ENCODE assay signal across 23 cellular contexts in the genomic region with DNA sequence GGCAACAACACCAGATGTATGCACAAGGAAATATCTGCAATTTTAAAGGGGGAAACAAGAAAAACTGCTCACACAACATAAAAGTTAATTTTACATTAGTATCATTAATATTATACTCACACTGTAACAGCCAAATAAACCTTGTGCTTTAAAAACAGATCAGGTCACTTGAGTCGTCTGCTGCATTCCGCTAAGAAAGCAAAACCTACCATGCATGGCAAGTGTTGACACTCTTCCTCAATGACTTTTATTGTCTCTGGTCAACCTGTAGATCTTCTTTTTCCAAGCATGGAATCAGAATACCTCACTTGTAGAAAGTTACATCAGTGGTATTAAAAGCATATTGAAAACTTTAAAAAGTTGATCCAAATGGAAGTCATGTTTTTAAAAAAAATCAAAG.
A peak's percentile ranks its signal among the peaks of the same experiment; 100 is the strongest.
DNase-seq lines count a peak whose midpoint lies in the region; ATAC-seq and TF ChIP-seq lines count a peak whose summit lies in the region.
"Had no signal": no experiment of that assay in that cellular context is flagged by ENCODE, and none has a peak within 500 bp of the region (broad histone marks: within the 10 kb centered on the region; RNA-seq: fewer than 3 reads in every experiment).

No MANE protein-coding gene starts in this region.

- H3K9me3 ChIP-seq in SK-N-MC (ENCODE audit: low read depth, low read length) (no peaks in the 10 kb centered on the region), vagina (no peaks in the 10 kb centered on the region)
- H3K9me3 ChIP-seq: gastroesophageal sphincter, left lung, prostate gland, tibial nerve had no signal

- peak overlapping the region; percentile 72 for H3K4me3 ChIP-seq in SK-N-MC
- no peak overlapping the region for H3K4me3 ChIP-seq in vagina
- no peak overlapping the region for H3K4me3 ChIP-seq in coronary artery
- H3K4me3 ChIP-seq: gastroesophageal sphincter, left lung, prostate gland had no signal

- ATAC-seq in HG02571 (IDR thresholded peaks at IDR 0.05; ENCODE audit: unreplicated experiment) = no peak
- ATAC-seq: gastroesophageal sphincter, left lung had no signal

- TF ChIP-seq POLR2A in vagina (IDR thresholded peaks at IDR 0.05) = no peak

- no peaks in the 10 kb centered on the region for H3K36me3 ChIP-seq in SK-N-MC (ENCODE audit: insufficient read depth, low read length)
- no peaks in the 10 kb centered on the region for H3K36me3 ChIP-seq in vagina
- H3K36me3 ChIP-seq: gastroesophageal sphincter, left lung, prostate gland, tibial nerve had no signal

- intact Hi-C loops in vagina (cut with DNase I) = loop anchor here (5.0 kb wide), 1 partner anchor 1808 kb away; no protein-coding TSS in a partner anchor

- H3K4me1 ChIP-seq in vagina = peaks cover 41% of the 10 kb centered on the region
- H3K4me1 ChIP-seq: prostate gland had no signal

- DNase-seq in DMS 273 (lab: John Stamatoyannopoulos, UW; ENCODE audit: unreplicated experiment) = peak; percentile 50
- no peak for DNase-seq in DMS 273 treated with DMSO at 0.1 percent for 48 hours (lab: John Stamatoyannopoulos, UW)
- no peak for DNase-seq in SK-N-MC (ENCODE audit: low read depth, low spot score)
- DNase-seq in left kidney (ENCODE audit: low read depth, low spot score) = peak; percentile 71
- DNase-seq in vagina (ENCODE audit: extremely low spot score in 2 of 2) = no peak
- no peak for DNase-seq in coronary artery (ENCODE audit: low spot score)
- no peak for DNase-seq in effector CD4-positive, alpha-beta T cell
- DNase-seq: activated CD4-positive, alpha-beta memory T cell treated with anti-CD3 and anti-CD28 coated beads, Interleukin-2, amount 10 ng/mL, durations not matched to agents 7 days and 5 days; activated CD4-positive, alpha-beta T cell treated with anti-CD3 and anti-CD28 coated beads for 1 hour; activated CD8-positive, alpha-beta memory T cell treated with anti-CD3 and anti-CD28 coated beads, Interleukin-2, amount 50 U/mL, for 4 hours; activated naive CD4-positive, alpha-beta T cell treated with Interleukin-2 at 50 U/mL for 16 hours; CD4-positive, alpha-beta T cell; GOT3; immature natural killer cell; left lung; NCI-H146; nucleus accumbens; stimulated activated CD4-positive, alpha-beta T cell treated with anti-CD3 and anti-CD28 coated beads, Interleukin-4, amount 100 ng/mL, for 24 hours had no signal

- H3K9ac ChIP-seq in SK-N-MC (ENCODE audit: insufficient read length) = peak overlapping the region; percentile 67

- H3K27ac ChIP-seq in SK-N-MC (peak overlapping the region; percentile 99), vagina (peak overlapping the region; percentile 13), coronary artery (no peak overlapping the region)
- H3K27ac ChIP-seq: 22Rv1, gastroesophageal sphincter, left lung, prostate gland had no signal

- no peak for TF ChIP-seq CTCF in vagina (IDR thresholded peaks at IDR 0.05)
- TF ChIP-seq CTCF in coronary artery (IDR thresholded peaks at IDR 0.05) = no peak

- H3K27me3 ChIP-seq in vagina = no peaks in the 10 kb centered on the region
- H3K27me3 ChIP-seq: gastroesophageal sphincter, left lung, tibial nerve had no signal

Comparison
In these comparisons a context has a peak if more than half of its experiments do, and no peak if none do; other contexts are left out.
1. DNase-seq: peak in DMS 273 (single experiment) and left kidney (single experiment); none in DMS 273 treated with DMSO at 0.1 percent for 48 hours (single experiment), SK-N-MC (single experiment), vagina (0 of 2), coronary artery (single experiment) and effector CD4-positive, alpha-beta T cell (single experiment).
2. H3K27ac ChIP-seq: peak in SK-N-MC (single experiment) and vagina (single experiment); none in coronary artery (0 of 2).